13 cellular contexts compared by ENCODE assay signal in genomic region chr12:129530517-129530916, GRCh38.
A peak's percentile ranks its signal among the peaks of the same experiment; 100 is the strongest.
DNase-seq lines count a peak whose midpoint lies in the region; ATAC-seq and TF ChIP-seq lines count a peak whose summit lies in the region.
"Had no signal": no experiment of that assay in that cellular context is flagged by ENCODE, and none has a peak within 500 bp of the region (broad histone marks: within the 10 kb centered on the region; RNA-seq: fewer than 3 reads in every experiment).

No MANE protein-coding gene starts in this region.

- peaks cover 38% of the 10 kb centered on the region for H3K4me1 ChIP-seq in KMS-11 (ENCODE audit: low read depth, poor library complexity, severe bottlenecking)
- no peaks in the 10 kb centered on the region for H3K4me1 ChIP-seq in mucosa of descending colon (ENCODE audit: low read depth)
- H3K4me1 ChIP-seq in osteoblast (ENCODE audit: insufficient read depth, low read length) = no peaks in the 10 kb centered on the region

- no peaks in the 10 kb centered on the region for H3K79me2 ChIP-seq in KMS-11 (ENCODE audit: insufficient read depth, low read depth)
- H3K79me2 ChIP-seq in osteoblast (ENCODE audit: insufficient read depth, low read length) = no peaks in the 10 kb centered on the region

- no peak for TF ChIP-seq CTCF in KMS-11 (conservative IDR thresholded peaks at IDR 0.05; ENCODE audit: low read depth, low read length)
- no peak for TF ChIP-seq CTCF in mucosa of descending colon (IDR thresholded peaks at IDR 0.05)
- no peak for TF ChIP-seq CTCF in osteoblast (IDR thresholded peaks at IDR 0.05; ENCODE audit: extremely low read depth, low read depth, low read length)

- no peak overlapping the region for H3K4me3 ChIP-seq in KMS-11 (IDR thresholded peaks at IDR 0.05; ENCODE audit: insufficient read depth, low read depth, low read length)
- no peak overlapping the region for H3K4me3 ChIP-seq in mucosa of descending colon
- H3K4me3 ChIP-seq in osteoblast (ENCODE audit: insufficient read depth, low read length) = no peak overlapping the region

- H2AFZ ChIP-seq in KMS-11 (ENCODE audit: low read depth) (peak overlapping the region; percentile 33; the same call in 1 of the 2 replicates), osteoblast (ENCODE audit: low read length) (no peak overlapping the region)

- H3K9ac ChIP-seq in KMS-11 = peak overlapping the region; percentile 35; the same call in 1 of the 2 replicates

- intact Hi-C loops in mucosa of descending colon (cut with DNase I, micrococcal nuclease) = no loop called here

- H3K36me3 ChIP-seq in KMS-11 (ENCODE audit: insufficient read depth) (no peaks in the 10 kb centered on the region), mucosa of descending colon (ENCODE audit: low read depth) (no peaks in the 10 kb centered on the region), osteoblast (ENCODE audit: insufficient read depth, low read length) (no peaks in the 10 kb centered on the region)

- peak overlapping the region; percentile 92 for H3K4me2 ChIP-seq in KMS-11
- no peak overlapping the region for H3K4me2 ChIP-seq in osteoblast (ENCODE audit: insufficient read depth, low read length)

- ATAC-seq in mucosa of descending colon (peak; percentile 9), HG02678 (IDR thresholded peaks at IDR 0.05; ENCODE audit: unreplicated experiment) (no peak), HG03469 (IDR thresholded peaks at IDR 0.05; ENCODE audit: unreplicated experiment) (no peak)

- H3K9me3 ChIP-seq in mucosa of descending colon = no peaks in the 10 kb centered on the region
- no peaks in the 10 kb centered on the region for H3K9me3 ChIP-seq in osteoblast (ENCODE audit: low read depth, low read length)

- H3K27ac ChIP-seq in KMS-11 (peak overlapping the region; percentile 79), osteoblast (ENCODE audit: low read depth, low read length) (no peak overlapping the region)
- H3K27ac ChIP-seq: 22Rv1 had no signal

- H3K27me3 ChIP-seq in KMS-11 (ENCODE audit: insufficient read depth, low read depth) (no peaks in the 10 kb centered on the region), osteoblast (ENCODE audit: insufficient read depth, low read length) (no peaks in the 10 kb centered on the region)

- H4K20me1 ChIP-seq in KMS-11 (ENCODE audit: insufficient read depth) (no peaks in the 10 kb centered on the region), osteoblast (ENCODE audit: insufficient read depth, low read length) (no peaks in the 10 kb centered on the region)

- DNase-seq in DMS53 (lab: John Stamatoyannopoulos, UW) = peak; percentile 70
- DNase-seq in DMS53 treated with DMSO at 0.1 percent for 48 hours (lab: John Stamatoyannopoulos, UW; ENCODE audit: unreplicated experiment) = no peak
- peak; percentile 56 for DNase-seq in RPMI8226
- no peak for DNase-seq in mucosa of descending colon
- no peak for DNase-seq in osteoblast (ENCODE audit: insufficient read length, low spot score, missing footprints)
- DNase-seq: GF-D8, KG1, NCI-H1694, NCI-H446 treated with DMSO at 0.1 percent for 48 hours had no signal

Comparison
In these comparisons a context has a peak if more than half of its experiments do, and no peak if none do; other contexts are left out.
1. DNase-seq: peak in DMS53 (single experiment) and RPMI8226 (single experiment); none in DMS53 treated with DMSO at 0.1 percent for 48 hours (single experiment), mucosa of descending colon (0 of 3) and osteoblast (single experiment).